Comparison of ENCODE assay signal across 25 cellular contexts in genomic region chr7:105602325-105603305, GRCh38. TPM values are rescaled to one million over a fixed set of nuclear protein-coding genes. Genes with fewer than 3 reads are reported as not detected.
A peak's percentile ranks its signal among the peaks of the same experiment; 100 is the strongest.
DNase-seq lines count a peak whose midpoint lies in the region; ATAC-seq and TF ChIP-seq lines count a peak whose summit lies in the region.
"Had no signal": no experiment of that assay in that cellular context is flagged by ENCODE, and none has a peak within 500 bp of the region (broad histone marks: within the 10 kb centered on the region; RNA-seq: fewer than 3 reads in every experiment).

No MANE protein-coding gene starts in this region.

- no peaks in the 10 kb centered on the region for H3K36me3 Mint-ChIP-seq in activated CD4-positive, alpha-beta memory T cell treated with anti-CD3 and anti-CD28 coated beads for 36 hours

- H3K36me3 ChIP-seq in HEK293 (ENCODE audit: control insufficient read depth in 2 of 2, insufficient read depth in 1 of 2, low read length in 2 of 2) (no peaks in the 10 kb centered on the region), thyroid gland (no peaks in the 10 kb centered on the region)
- H3K36me3 ChIP-seq: adrenal gland, MG63 had no signal

- H3K27ac ChIP-seq in HEK293 (ENCODE audit: extremely low read depth, low read depth, low read length) (no peak overlapping the region), thyroid gland (peak overlapping the region; percentile 60 to 78 (median 68))
- H3K27ac ChIP-seq: adrenal gland, HL-60, PC-9, tibial nerve had no signal

- ATAC-seq in HG02884 (IDR thresholded peaks at IDR 0.05; ENCODE audit: unreplicated experiment) (no peak), GM18520 (IDR thresholded peaks at IDR 0.05; ENCODE audit: unreplicated experiment) (no peak)

- H3K9me3 ChIP-seq in HEK293 (ENCODE audit: control insufficient read depth, insufficient read depth, low read depth, low read length): no peaks in the 10 kb centered on the region
- no peaks in the 10 kb centered on the region for H3K9me3 ChIP-seq in thyroid gland
- H3K9me3 ChIP-seq: adrenal gland, MG63, tibial nerve had no signal

- 45 to 52% methylated on average over 19 of the region's 19 CpGs for WGBS in thyroid gland, 2 donors

- CTCF ChIA-PET in HEK293 (lab: Yijun Ruan, JAX): interaction anchor here (0.6 to 1.3 kb wide), 4 partner anchors 13 to 765 kb away, joined by 3 to 5 read pairs (median 4); no protein-coding TSS in a partner anchor
- CTCF ChIA-PET in activated CD4-positive, alpha-beta memory T cell treated with anti-CD3 and anti-CD28 coated beads for 36 hours (lab: Charles Lee): interaction anchor here (0.7 kb wide), 1 partner anchor 987 kb away, joined by 6 read pairs; no protein-coding TSS in a partner anchor

- no peak overlapping the region for H3K4me3 ChIP-seq in HEK293 (ENCODE audit: low read depth, low read length)
- no peak overlapping the region for H3K4me3 ChIP-seq in fibroblast of villous mesenchyme (ENCODE audit: low read depth, low read length)
- no peak overlapping the region for H3K4me3 ChIP-seq in thyroid gland (replicated peaks in 1 of 3)
- H3K4me3 ChIP-seq: adrenal gland, MG63, PC-9, smooth muscle cell, tibial nerve had no signal

- H3K4me1 ChIP-seq in HEK293 (ENCODE audit: control insufficient read depth, insufficient read depth, low read length) (no peaks in the 10 kb centered on the region), thyroid gland (peaks cover 44 to 52% of the 10 kb centered on the region in 2 donors)
- H3K4me1 ChIP-seq: adrenal gland, tibial nerve had no signal

- POLR2A ChIA-PET in HEK293 (lab: Yijun Ruan, JAX): interaction anchor here (0.7 kb wide), 1 partner anchor 46 kb away, joined by 5 read pairs; no protein-coding TSS in a partner anchor
- POLR2A ChIA-PET in activated CD4-positive, alpha-beta memory T cell treated with anti-CD3 and anti-CD28 coated beads for 36 hours (lab: Charles Lee): interaction anchor here (0.7 kb wide), 1 partner anchor 446 kb away, joined by 3 read pairs; no protein-coding TSS in a partner anchor

- no peaks in the 10 kb centered on the region for H3K27me3 ChIP-seq in thyroid gland
- H3K27me3 ChIP-seq: adrenal gland, MG63, tibial nerve had no signal

- no peak overlapping the region for H3K4me3 Mint-ChIP-seq in activated CD4-positive, alpha-beta memory T cell treated with anti-CD3 and anti-CD28 coated beads for 36 hours
- H3K4me3 Mint-ChIP-seq: B cell; central memory CD8-positive, alpha-beta T cell; nephron progenitor cell; stimulated activated naive CD8-positive, alpha-beta T cell treated with anti-CD3 and anti-CD28 coated beads, Interleukin-15, Interleukin-2, amounts not matched to agents 100 ng/mL and 50 ng/mL, for 24 hours had no signal

- no peak for TF ChIP-seq POLR2A in thyroid gland (IDR thresholded peaks at IDR 0.05)

- DNase-seq in amniotic epithelial cell (ENCODE audit: low read depth): peak; percentile 56
- DNase-seq in fibroblast of villous mesenchyme (ENCODE audit: low read depth): peak; percentile 53
- peak; percentile 76 to 77 for DNase-seq in thyroid gland
- DNase-seq in activated CD4-positive, alpha-beta memory T cell treated with anti-CD3 and anti-CD28 coated beads for 36 hours: no peak
- DNase-seq: activated CD4-positive, alpha-beta T cell treated with anti-CD3 and anti-CD28 coated beads, Interleukin-2, amount 50 U/mL, for 48 hours; activated gamma-delta T cell; activated T-cell treated with anti-CD3 and anti-CD28 coated beads for 4 hours; adrenal gland; MG63; NCI-H146; nephron progenitor cell; PC-9; stimulated activated CD4-positive, alpha-beta T cell treated with anti-CD3 and anti-CD28 coated beads, Interleukin-4, amount 100 ng/mL, for 24 hours had no signal

- no peaks in the 10 kb centered on the region for H3K27me3 Mint-ChIP-seq in activated CD4-positive, alpha-beta memory T cell treated with anti-CD3 and anti-CD28 coated beads for 36 hours
- H3K27me3 Mint-ChIP-seq: B cell; central memory CD8-positive, alpha-beta T cell; progenitor cell of endocrine pancreas had no signal

- intact Hi-C loops in thyroid gland (cut with DNase I): no loop called here
- intact Hi-C loops in activated CD4-positive, alpha-beta memory T cell treated with anti-CD3 and anti-CD28 coated beads for 36 hours (cut with micrococcal nuclease): no loop called here

- TF ChIP-seq CTCF in HEK293 (tag by site-specific recombination; IDR thresholded peaks at IDR 0.05) (no peak), fibroblast of villous mesenchyme (IDR thresholded peaks at IDR 0.05; ENCODE audit: insufficient read depth, low read depth, low read length) (no peak), thyroid gland (IDR thresholded peaks at IDR 0.05) (no peak)

- H3K4me1 Mint-ChIP-seq in activated CD4-positive, alpha-beta memory T cell treated with anti-CD3 and anti-CD28 coated beads for 36 hours (ENCODE audit: low read depth): no peaks in the 10 kb centered on the region
- H3K4me1 Mint-ChIP-seq: B cell; central memory CD8-positive, alpha-beta T cell had no signal

- H3K27ac Mint-ChIP-seq in activated CD4-positive, alpha-beta memory T cell treated with anti-CD3 and anti-CD28 coated beads for 36 hours: no peak overlapping the region
- H3K27ac Mint-ChIP-seq: B cell; nephron progenitor cell; progenitor cell of endocrine pancreas; stimulated activated naive CD8-positive, alpha-beta T cell treated with anti-CD3 and anti-CD28 coated beads, Interleukin-15, Interleukin-2, amounts not matched to agents 100 ng/mL and 50 ng/mL, for 24 hours had no signal

- no peaks in the 10 kb centered on the region for H3K9me3 Mint-ChIP-seq in activated CD4-positive, alpha-beta memory T cell treated with anti-CD3 and anti-CD28 coated beads for 36 hours
- H3K9me3 Mint-ChIP-seq: central memory CD8-positive, alpha-beta T cell; nephron progenitor cell; stimulated activated naive CD8-positive, alpha-beta T cell treated with anti-CD3 and anti-CD28 coated beads, Interleukin-15, Interleukin-2, amounts not matched to agents 100 ng/mL and 50 ng/mL, for 24 hours had no signal

TF ChIP-seq in HEK293, 187 proteins besides CTCF, POLR2A, EP300 and RAD21 (continues in another document):
- TF ChIP-seq, protein P1, sequence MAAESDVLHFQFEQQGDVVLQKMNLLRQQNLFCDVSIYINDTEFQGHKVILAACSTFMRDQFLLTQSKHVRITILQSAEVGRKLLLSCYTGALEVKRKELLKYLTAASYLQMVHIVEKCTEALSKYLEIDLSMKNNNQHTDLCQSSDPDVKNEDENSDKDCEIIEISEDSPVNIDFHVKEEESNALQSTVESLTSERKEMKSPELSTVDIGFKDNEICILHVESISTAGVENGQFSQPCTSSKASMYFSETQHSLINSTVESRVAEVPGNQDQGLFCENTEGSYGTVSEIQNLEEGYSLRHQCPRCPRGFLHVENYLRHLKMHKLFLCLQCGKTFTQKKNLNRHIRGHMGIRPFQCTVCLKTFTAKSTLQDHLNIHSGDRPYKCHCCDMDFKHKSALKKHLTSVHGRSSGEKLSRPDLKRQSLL (tag by site-specific recombination; IDR thresholded peaks at IDR 0.05): no peak
- TF ChIP-seq ZIC2 (tag by site-specific recombination; IDR thresholded peaks at IDR 0.05) (peak; percentile 63), PRDM1 (tag by site-specific recombination; IDR thresholded peaks at IDR 0.05) (0 out of 2 replicates have a peak, but pooled peaks have one; percentile 16), ZNF658 (tag by site-specific recombination; IDR thresholded peaks at IDR 0.05) (no peak), HOXD13 (CRISPR knock-in tag; IDR thresholded peaks at IDR 0.05; ENCODE audit: borderline replicate concordance) (no peak), PRDM4 (tag by site-specific recombination; IDR thresholded peaks at IDR 0.05) (peak; percentile 71; the same call in 1 of the 2 replicates), REPIN1 (tag by site-specific recombination; IDR thresholded peaks at IDR 0.05; ENCODE audit: low read depth) (no peak)

RNA-seq across cellular contexts. Expression of gene EFCAB10, which starts 21.3 kb away (rescaled TPM):
- total RNA-seq in fibroblast of villous mesenchyme (under 0.01 TPM in 1 of 2 replicates, not detected in the other), thyroid gland (not detected)
- total RNA-seq in activated CD4-positive, alpha-beta memory T cell treated with anti-CD3 and anti-CD28 coated beads for 36 hours: not detected
- total RNA-seq: adrenal gland; B cell; epithelial cell of proximal tubule; PC-9; T-helper 2 cell treated with Interferon-gamma antibody and Interleukin-4, amounts not matched to agents 100 ng/mL and 5 ng/mL, for 36 hours; tibial nerve had no signal
